In genomic region chr10:18681366-18681765, GRCh38 we compare ENCODE assay signal across 17 cellular contexts. TPM values are rescaled to one million over a fixed set of nuclear protein-coding genes. Genes with fewer than 3 reads are reported as not detected.
A peak's percentile ranks its signal among the peaks of the same experiment; 100 is the strongest.
DNase-seq lines count a peak whose midpoint lies in the region; ATAC-seq, FAIRE-seq and TF ChIP-seq lines count a peak whose summit lies in the region.
"Had no signal": no experiment of that assay in that cellular context is flagged by ENCODE, and none has a peak within 500 bp of the region (broad histone marks: within the 10 kb centered on the region; RNA-seq: fewer than 3 reads in every experiment).

No MANE protein-coding gene starts in this region.

- no peak for TF ChIP-seq POLR2A in A549 (IDR thresholded peaks at IDR 0.05; ENCODE audit: low read length)

- CTCF ChIA-PET in A549 (lab: Yijun Ruan, JAX): no interaction called here

- H3K4me2 ChIP-seq in A549: peak overlapping the region; percentile 56

- TF ChIP-seq RAD21 in A549 (conservative IDR thresholded peaks at IDR 0.05 in 1 of 2, IDR thresholded peaks at IDR 0.05 in 1 of 2): no peak

- peaks cover 34% of the 10 kb centered on the region for H3K4me1 ChIP-seq in A549
- H3K4me1 ChIP-seq in tibial artery: no peaks in the 10 kb centered on the region
- H3K4me1 ChIP-seq: esophagus squamous epithelium, Peyer's patch, stomach had no signal

- no peak for DNase-seq in A549 (ENCODE audit: low read depth in 1 of 2, low spot score in 1 of 2)
- peak; percentile 26 for DNase-seq in M059J (ENCODE audit: low read depth)
- DNase-seq in bronchial epithelial cell (ENCODE audit: low read depth): peak; percentile 48
- DNase-seq in lung microvascular endothelial cell (ENCODE audit: low read depth in 2 of 2): peak; percentile 18 to 28
- no peak for DNase-seq in ecto neural progenitor cell (ENCODE audit: low spot score)
- no peak for DNase-seq in SHP77 treated with DMSO at 0.1 percent for 48 hours (lab: John Stamatoyannopoulos, UW)
- no peak for DNase-seq in tibial artery
- no peak for DNase-seq in MG63
- DNase-seq: esophagus squamous epithelium, NCI-H510A treated with DMSO at 0.1 percent for 48 hours, nucleus accumbens, Peyer's patch, stomach, T-helper 17 cell had no signal

- intact Hi-C loops in tibial artery (cut with DNase I; ENCODE audit: low total_unique reads): no loop called here

- POLR2A ChIA-PET in A549 (lab: Yijun Ruan, JAX): no interaction called here

- TF ChIP-seq EP300 in A549 (IDR thresholded peaks at IDR 0.05): no peak

- 12% methylated on average over 2 of the region's 2 CpGs for WGBS in A549 (ENCODE audit: missing lambda C conversion rate)

- TF ChIP-seq CTCF in A549 (IDR thresholded peaks at IDR 0.05) (no peak), bronchial epithelial cell (IDR thresholded peaks at IDR 0.05; ENCODE audit: insufficient read depth, low read length, severe bottlenecking) (no peak), tibial artery (IDR thresholded peaks at IDR 0.05) (no peak)

- FAIRE-seq in A549 (lab: Jason Lieb, UNC): no peak
- no peak for FAIRE-seq in bronchial epithelial cell (lab: Jason Lieb, UNC)
- FAIRE-seq: colon had no signal

- no peak overlapping the region for H3K4me3 ChIP-seq in A549
- H3K4me3 ChIP-seq in bronchial epithelial cell (ENCODE audit: low read depth, low read length): no peak overlapping the region
- H3K4me3 ChIP-seq in tibial artery: no peak overlapping the region
- no peak overlapping the region for H3K4me3 ChIP-seq in MG63
- H3K4me3 ChIP-seq: esophagus squamous epithelium, Peyer's patch, stomach had no signal

- H3K27ac ChIP-seq in A549 (peak overlapping the region; percentile 8 to 73; a peak in 5 of 6 replicates), tibial artery (no peak overlapping the region)
- H3K27ac ChIP-seq: esophagus squamous epithelium, HL-60, Peyer's patch, stomach had no signal

- H3K9me3 ChIP-seq in A549 (no peaks in the 10 kb centered on the region), tibial artery (no peaks in the 10 kb centered on the region), MG63 (no peaks in the 10 kb centered on the region)
- H3K9me3 ChIP-seq: esophagus squamous epithelium, Peyer's patch, stomach had no signal

- no peaks in the 10 kb centered on the region for H3K27me3 ChIP-seq in bronchial epithelial cell (ENCODE audit: control insufficient read depth, insufficient read depth, low read length)
- no peaks in the 10 kb centered on the region for H3K27me3 ChIP-seq in tibial artery
- H3K27me3 ChIP-seq in MG63: no peaks in the 10 kb centered on the region
- H3K27me3 ChIP-seq: esophagus squamous epithelium, Peyer's patch, stomach had no signal

- H3K36me3 ChIP-seq in bronchial epithelial cell (ENCODE audit: control insufficient read depth, insufficient read depth, low read length) (peaks cover 1% of the 10 kb centered on the region), tibial artery (peaks cover 2 to 11% (median 4%) of the 10 kb centered on the region in 3 donors), MG63 (no peaks in the 10 kb centered on the region; the same call in 1 of the 2 replicates)
- H3K36me3 ChIP-seq: Peyer's patch had no signal

- ATAC-seq in A549: no peak
- ATAC-seq: activated CD4-positive, CD25-positive, alpha-beta regulatory T cell treated with anti-CD3 and anti-CD28 coated beads, Interleukin-2, amount 50 U/mL, for 24 hours; T-helper 17 cell had no signal

TF ChIP-seq in A549, 52 proteins besides CTCF, POLR2A, EP300 and RAD21:
- TF ChIP-seq HES2 (IDR thresholded peaks at IDR 0.05) (no peak), NR3C1 (IDR thresholded peaks at IDR 0.05) (no peak), KDM1A (IDR thresholded peaks at IDR 0.05; ENCODE audit: low read depth) (no peak), ZC3H11A (IDR thresholded peaks at IDR 0.05) (no peak), RARB (CRISPR knock-in tag; IDR thresholded peaks at IDR 0.05) (no peak), SMC3 (IDR thresholded peaks at IDR 0.05) (no peak), MAFK (IDR thresholded peaks at IDR 0.05; ENCODE audit: partially characterized antibody) (no peak), POLR2AphosphoS2 (conservative IDR thresholded peaks at IDR 0.05; ENCODE audit: low read length) (no peak), FOXS1 (CRISPR knock-in tag; IDR thresholded peaks at IDR 0.05) (no peak), CBX8 (IDR thresholded peaks at IDR 0.05) (no peak), E2F6 (IDR thresholded peaks at IDR 0.05; ENCODE audit: borderline replicate concordance, low read depth) (no peak), HOXB13 (CRISPR knock-in tag; IDR thresholded peaks at IDR 0.05; ENCODE audit: low read depth) (no peak), USF2 (IDR thresholded peaks at IDR 0.05) (no peak), GATA3 (IDR thresholded peaks at IDR 0.05; ENCODE audit: borderline replicate concordance) (no peak), NFE2L2 (conservative IDR thresholded peaks at IDR 0.05; ENCODE audit: low read length) (no peak), RNF2 (IDR thresholded peaks at IDR 0.05; ENCODE audit: borderline replicate concordance, low read depth) (no peak), HEYL (CRISPR knock-in tag; IDR thresholded peaks at IDR 0.05) (no peak), ZNF302 (CRISPR knock-in tag; IDR thresholded peaks at IDR 0.05) (no peak), FOSB (CRISPR knock-in tag; IDR thresholded peaks at IDR 0.05) (no peak), KDM5A (IDR thresholded peaks at IDR 0.05) (no peak)

RNA-seq across cellular contexts. Expression of gene ARL5B, which starts 22.1 kb away (rescaled TPM):
- 16.0 and 24.5 TPM in 2 replicates for polyA plus RNA-seq in A549 (2011; rRNA removed)
- 2.0 and 2.5 TPM in 2 replicates for polyA plus RNA-seq in A549 (2012; cell fraction: cytosol; rRNA removed)
- polyA plus RNA-seq in A549 (2012; cell fraction: nucleus; rRNA removed): 2.7 and 5.1 TPM in 2 replicates
- 8.0 to 8.8 TPM (median 8.1 TPM) in 3 replicates for polyA plus RNA-seq in A549 (2017; fragmentation: RNase III; extraction: RNeasy Plus Mini Kit Qiagen cat#74134 plus additional on column Dnase treatment)
- 7.9 and 8.1 TPM in 2 replicates for polyA minus RNA-seq in A549 (2011; rRNA and poly(A)+ RNA removed)
- total RNA-seq in M059J (2014; rRNA removed; shearing (Covaris generic)): 7.4 and 8.7 TPM in 2 replicates
- total RNA-seq in bronchial epithelial cell: 16.1 and 18.1 TPM in 2 replicates
- total RNA-seq in lung microvascular endothelial cell: 13.1 and 16.1 TPM in 2 replicates
- total RNA-seq in MG63 (2014; rRNA removed; shearing (Covaris generic); ENCODE audit: low replicate concordance): 5.8 and 12.8 TPM in 2 replicates

RNA-seq across cellular contexts. Expression of gene NSUN6, which starts 30.0 kb away (rescaled TPM):
- 11.7 and 14.7 TPM in 2 replicates for polyA plus RNA-seq in A549 (2011; rRNA removed)
- 2.9 and 3.0 TPM in 2 replicates for polyA plus RNA-seq in A549 (2012; cell fraction: cytosol; rRNA removed)
- 2.6 and 5.7 TPM in 2 replicates for polyA plus RNA-seq in A549 (2012; cell fraction: nucleus; rRNA removed)
- polyA plus RNA-seq in A549 (2017; fragmentation: RNase III; extraction: RNeasy Plus Mini Kit Qiagen cat#74134 plus additional on column Dnase treatment): 6.3 to 6.5 TPM (median 6.5 TPM) in 3 replicates
- 9.0 and 12.6 TPM in 2 replicates for polyA minus RNA-seq in A549 (2011; rRNA and poly(A)+ RNA removed)
- total RNA-seq in M059J (2014; rRNA removed; shearing (Covaris generic)): 4.5 and 5.7 TPM in 2 replicates
- total RNA-seq in bronchial epithelial cell: 9.2 and 10.8 TPM in 2 replicates
- 2.4 and 3.8 TPM in 2 replicates for total RNA-seq in lung microvascular endothelial cell
- 5.4 and 8.4 TPM in 2 replicates for total RNA-seq in MG63 (2014; rRNA removed; shearing (Covaris generic); ENCODE audit: low replicate concordance)

Comparison
In these comparisons a context has a peak if more than half of its experiments do, and no peak if none do; other contexts are left out.
1. DNase-seq: peak in M059J (single experiment), bronchial epithelial cell (single experiment) and lung microvascular endothelial cell (2 of 2); none in A549 (0 of 2), ecto neural progenitor cell (single experiment), SHP77 treated with DMSO at 0.1 percent for 48 hours (single experiment), tibial artery (0 of 2) and MG63 (single experiment).
2. H3K27ac ChIP-seq: peak in A549 (2 of 2); none in tibial artery (0 of 2).